1 cellular context compared by ENCODE assay signal in genomic region chrX:107712231-107713204, GRCh38.
TF ChIP-seq lines count a peak whose summit lies in the region.

No MANE protein-coding gene starts in this region.

TF ChIP-seq in HEK293, 187 proteins besides CTCF, POLR2A, EP300 and RAD21 (continued from another document):
- TF ChIP-seq ZNF398 (tag by site-specific recombination; IDR thresholded peaks at IDR 0.05) (peak; percentile 69), ZNF341 (tag by site-specific recombination; IDR thresholded peaks at IDR 0.05; ENCODE audit: low read depth) (peak; percentile 62), BCL11A (tag by site-specific recombination; IDR thresholded peaks at IDR 0.05; ENCODE audit: low read depth) (0 out of 2 replicates have a peak, but pooled peaks have one; percentile 8), ZNF112 (tag by site-specific recombination; IDR thresholded peaks at IDR 0.05) (no peak), OSR2 (tag by site-specific recombination; IDR thresholded peaks at IDR 0.05) (0 out of 2 replicates have a peak, but pooled peaks have one; percentile 2), SCRT1 (tag by site-specific recombination; IDR thresholded peaks at IDR 0.05; ENCODE audit: borderline replicate concordance) (peak; percentile 48; the same call in 1 of the 2 replicates), ZNF501 (tag by site-specific recombination; IDR thresholded peaks at IDR 0.05) (no peak), MZF1 (tag by site-specific recombination; IDR thresholded peaks at IDR 0.05; ENCODE audit: borderline replicate concordance) (0 out of 2 replicates have a peak, but pooled peaks have one; percentile 36), PRDM4 (tag by site-specific recombination; IDR thresholded peaks at IDR 0.05) (peak; percentile 94)
TF ChIP-seq in HEK293: peak in this region for 23.
